ENCODE assay signal across 25 cellular contexts in genomic region chr4:185648631-185649030, GRCh38.
"Had no signal": no experiment of that assay in that cellular context is flagged by ENCODE, and none has a peak within 500 bp of the region (broad histone marks: within the 10 kb centered on the region; RNA-seq: fewer than 3 reads in every experiment).

No MANE protein-coding gene starts in this region.

- H3K36me3 ChIP-seq: breast epithelium had no signal

- H3K4me3 ChIP-seq: ascending aorta, breast epithelium, esophagus squamous epithelium, gastroesophageal sphincter had no signal

- FAIRE-seq: colon, endometrium, endothelial cell of umbilical vein had no signal

- H3K4me1 ChIP-seq: ascending aorta, breast epithelium had no signal

- H3K27ac ChIP-seq: breast epithelium, epithelial cell of prostate, esophagus squamous epithelium had no signal

- H3K27me3 ChIP-seq: ascending aorta, breast epithelium, esophagus squamous epithelium, gastroesophageal sphincter had no signal

- H3K9me3 ChIP-seq: ascending aorta, breast epithelium, esophagus squamous epithelium, gastroesophageal sphincter had no signal

- DNase-seq: activated CD4-positive, alpha-beta memory T cell treated with anti-CD3 and anti-CD28 coated beads for 36 hours; activated CD4-positive, alpha-beta T cell treated with anti-CD3 and anti-CD28 coated beads for 36 hours; activated CD4-positive, alpha-beta T cell treated with anti-CD3 and anti-CD28 coated beads, Interleukin-2, amount 10 ng/mL, durations not matched to agents 24 days and 14 days; activated CD4-positive, CD25-positive, alpha-beta regulatory T cell; activated CD4-positive, CD25-positive, alpha-beta regulatory T cell treated with anti-CD3 and anti-CD28 coated beads, Interleukin-2, amount 50 U/mL, for 72 hours; activated CD8-positive, alpha-beta memory T cell treated with anti-CD3 and anti-CD28 coated beads, Interleukin-2, amount 10 ng/mL, durations not matched to agents 7 days and 5 days; activated CD8-positive, alpha-beta memory T cell treated with anti-CD3 and anti-CD28 coated beads, Interleukin-2, amount 50 U/mL, for 4 hours; activated CD8-positive, alpha-beta T cell treated with anti-CD3 and anti-CD28 coated beads, Interleukin-2, amount 10 ng/mL, durations not matched to agents 7 days and 5 days; activated effector memory CD4-positive, alpha-beta T cell treated with anti-CD3 and anti-CD28 coated beads, Interleukin-2, amount 50 U/mL, for 16 hours; activated naive CD4-positive, alpha-beta T cell treated with anti-CD3 and anti-CD28 coated beads for 36 hours; activated naive CD8-positive, alpha-beta T cell treated with anti-CD3 and anti-CD28 coated beads, Interleukin-2, amount 10 ng/mL, durations not matched to agents 7 days and 5 days; activated T-cell treated with anti-CD3 and anti-CD28 coated beads, Interleukin-2, amount 50 U/mL, for 1 hour; activated T-cell treated with anti-CD3 and anti-CD28 coated beads, Interleukin-2, amount 50 U/mL, for 48 hours; cortex of kidney; effector CD8-positive, alpha-beta T cell; esophagus squamous epithelium; foreskin melanocyte; T-helper 2 cell had no signal
